In the genomic region with DNA sequence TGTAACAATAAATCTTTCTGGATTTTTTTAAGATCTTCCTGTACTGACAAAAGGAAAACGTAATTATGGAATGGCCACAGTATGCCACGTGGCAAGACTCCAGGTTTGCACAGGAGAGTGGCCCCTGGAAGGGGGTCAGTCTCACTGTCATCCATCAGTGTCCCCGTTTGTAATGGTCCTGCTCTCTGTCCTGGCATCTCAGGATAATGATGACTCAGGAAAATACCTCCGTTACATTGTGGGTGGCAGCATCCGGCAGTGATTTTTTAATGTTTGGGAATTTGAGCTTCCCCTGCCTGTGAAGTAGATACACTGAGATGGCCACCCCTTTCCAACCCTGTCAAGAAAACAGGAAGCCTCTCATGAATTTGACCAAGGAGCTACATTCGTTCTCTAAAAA, we compare ENCODE assay signal across 17 cellular contexts.
A peak's percentile ranks its signal among the peaks of the same experiment; 100 is the strongest.
DNase-seq lines count a peak whose midpoint lies in the region; ATAC-seq, FAIRE-seq and TF ChIP-seq lines count a peak whose summit lies in the region.
"Had no signal": no experiment of that assay in that cellular context is flagged by ENCODE, and none has a peak within 500 bp of the region (broad histone marks: within the 10 kb centered on the region; RNA-seq: fewer than 3 reads in every experiment).

No MANE protein-coding gene starts in this region.

- no peaks in the 10 kb centered on the region for H3K79me2 ChIP-seq in K562 (ENCODE audit: control insufficient read depth, insufficient read depth, low read length)

- no peak overlapping the region for H2AK9ac ChIP-seq in IMR-90 (replicated peaks; ENCODE audit: low read depth, low read length, poor library complexity)

- no peak for TF ChIP-seq EP300 in K562 (IDR thresholded peaks at IDR 0.05; ENCODE audit: low read length)

- dilution Hi-C loops in IMR-90 (cut with HindIII; ENCODE audit: low sequenced_read_pairs, unreplicated experiment) = no loop called here

- H3K27me3 ChIP-seq in IMR-90 (ENCODE audit: control insufficient read depth, insufficient read depth, low read length) = no peaks in the 10 kb centered on the region
- H3K27me3 ChIP-seq in K562 (ENCODE audit: control insufficient read depth in 2 of 2, insufficient read depth in 2 of 2, low read length in 2 of 2) = no peaks in the 10 kb centered on the region

- H4K8ac ChIP-seq in IMR-90 (ENCODE audit: low read depth in 2 of 2, low read length in 2 of 2) = no peak overlapping the region

- intact Hi-C loops in IMR-90 (cut with micrococcal nuclease) (no loop called here), K562 (cut with micrococcal nuclease) (no loop called here)

- TF ChIP-seq RAD21 in IMR-90 (IDR thresholded peaks at IDR 0.05; ENCODE audit: low read length) (no peak), K562 (CRISPR knock-in tag; conservative IDR thresholded peaks at IDR 0.05 in 1 of 2, IDR thresholded peaks at IDR 0.05 in 1 of 2) (no peak)

- no peak overlapping the region for H3K4me3 ChIP-seq in IMR-90 (ENCODE audit: insufficient read depth, low read depth, low read length)
- H3K4me3 ChIP-seq in K562 = no peak overlapping the region
- H3K4me3 ChIP-seq: HAP-1 had no signal

- BruUV-seq in IMR-90 (replicated peaks; lab: Mats Ljungman, UMichigan) (no TSS peak), K562 (replicated peaks; lab: Mats Ljungman, UMichigan) (no TSS peak)

- H4K5ac ChIP-seq in IMR-90 (ENCODE audit: low read depth, low read length) = no peak overlapping the region

- no peak overlapping the region for H2BK15ac ChIP-seq in IMR-90 (ENCODE audit: low read depth, low read length)

- H2AK5ac ChIP-seq in IMR-90 (ENCODE audit: low read depth, low read length) = no peak overlapping the region

- H3K4me2 ChIP-seq in IMR-90 (ENCODE audit: low read depth, low read length) (no peak overlapping the region), K562 (ENCODE audit: insufficient read depth, low read length) (no peak overlapping the region)

- WGBS in IMR-90 (ENCODE audit: extremely low coverage in 2 of 2, insufficient read length in 1 of 2), 2 experiments = 20% methylated on average over 1 of the region's 6 CpGs; no CpG with 5 or more reads in 1 of the 2 experiments
- WGBS in K562 (ENCODE audit: insufficient coverage, low coverage, missing lambda C conversion rate) = 49% methylated on average over 6 of the region's 6 CpGs

- no peaks in the 10 kb centered on the region for H3K79me1 ChIP-seq in IMR-90 (ENCODE audit: low read depth in 1 of 2, low read length in 2 of 2)

- H2BK20ac ChIP-seq in IMR-90 (ENCODE audit: low read depth, low read length) = no peak overlapping the region

- H2AFZ ChIP-seq in IMR-90 (replicated peaks; ENCODE audit: low read length, poor library complexity) (no peak overlapping the region), K562 (ENCODE audit: low read depth, low read length) (no peak overlapping the region)

- no peak overlapping the region for H2BK5ac ChIP-seq in IMR-90 (ENCODE audit: low read depth, low read length, poor library complexity, severe bottlenecking)

- no peak for TF ChIP-seq POLR2A in IMR-90 (IDR thresholded peaks at IDR 0.05; ENCODE audit: low read depth, low read length)
- no peak for TF ChIP-seq POLR2A in K562 (conservative IDR thresholded peaks at IDR 0.05)

- no peak for TF ChIP-seq CTCF in IMR-90 (conservative IDR thresholded peaks at IDR 0.05; ENCODE audit: low read depth, low read length)
- TF ChIP-seq CTCF in K562 (IDR thresholded peaks at IDR 0.05 in 2 of 3, conservative IDR thresholded peaks at IDR 0.05 in 1 of 3; ENCODE audit: insufficient read depth in 2 of 3, low read depth in 1 of 3, low read length in 3 of 3) = no peak

- H3K36me3 ChIP-seq in IMR-90 (ENCODE audit: control insufficient read depth, insufficient read depth, low read length) (no peaks in the 10 kb centered on the region), K562 (ENCODE audit: control insufficient read depth, insufficient read depth, low read length) (no peaks in the 10 kb centered on the region)
- H3K36me3 ChIP-seq: HAP-1 had no signal

- no peak overlapping the region for H3K56ac ChIP-seq in IMR-90 (ENCODE audit: extremely low read depth, insufficient read depth, low read length)

- H3K9me1 ChIP-seq in IMR-90 (ENCODE audit: insufficient read depth, low read length) (no peaks in the 10 kb centered on the region), K562 (ENCODE audit: control insufficient read depth, insufficient read depth, low read length) (no peaks in the 10 kb centered on the region)

- H4K20me1 ChIP-seq in IMR-90 (ENCODE audit: insufficient read depth, low read length) = no peaks in the 10 kb centered on the region
- no peaks in the 10 kb centered on the region for H4K20me1 ChIP-seq in K562 (replicated peaks; ENCODE audit: control insufficient read depth, insufficient read depth, low read length)

- ATAC-seq in IMR-90 (ENCODE audit: low read depth) (no peak), K562 (no peak), left lobe of liver (no peak), HG03354 (IDR thresholded peaks at IDR 0.05; ENCODE audit: poor library complexity, severe bottlenecking, unreplicated experiment) (no peak), HG02571 (IDR thresholded peaks at IDR 0.05; ENCODE audit: unreplicated experiment) (no peak), GM19455 (IDR thresholded peaks at IDR 0.05; ENCODE audit: unreplicated experiment) (no peak)

- no peak overlapping the region for H3K23ac ChIP-seq in IMR-90 (ENCODE audit: low read depth, low read length)

- no peak overlapping the region for H3K18ac ChIP-seq in IMR-90 (ENCODE audit: low read depth, low read length)

- CTCF ChIA-PET in IMR-90 (lab: Yijun Ruan, JAX) = no interaction called here
- CTCF ChIA-PET in K562 (lab: Yijun Ruan, JAX; ENCODE audit: low intra/inter-chr PET ratio) = no interaction called here

- in situ Hi-C loops in IMR-90 (cut with MboI; ENCODE audit: low sequenced_read_pairs) (no loop called here), K562 (cut with MboI) (no loop called here)

- no peaks in the 10 kb centered on the region for H3K4me1 ChIP-seq in IMR-90 (ENCODE audit: control insufficient read depth, insufficient read depth, low read length)
- H3K4me1 ChIP-seq in K562 (replicated peaks in 1 of 2; ENCODE audit: control insufficient read depth in 2 of 2, insufficient read depth in 2 of 2, low read length in 2 of 2) = no peaks in the 10 kb centered on the region
- H3K4me1 ChIP-seq: HAP-1 had no signal

- no peak overlapping the region for H4K91ac ChIP-seq in IMR-90 (ENCODE audit: insufficient read depth, low read depth, low read length)

- no peak for FAIRE-seq in K562 (lab: Jason Lieb, UNC)
- FAIRE-seq: G401.6, GM12892, H1 had no signal

- H3K14ac ChIP-seq in IMR-90 (replicated peaks; ENCODE audit: low read depth, low read length) = no peak overlapping the region

- H3K27ac ChIP-seq in IMR-90 (ENCODE audit: insufficient read depth, low read length) (no peak overlapping the region), K562 (ENCODE audit: extremely low read depth, low read depth, low read length) (no peak overlapping the region)
- H3K27ac ChIP-seq: C4-2B had no signal

- no peaks in the 10 kb centered on the region for H3K9me3 ChIP-seq in IMR-90 (ENCODE audit: control insufficient read depth, insufficient read depth, low read length)
- H3K9me3 ChIP-seq in K562 (replicated peaks; ENCODE audit: control insufficient read depth, insufficient read depth, low read depth, low read length) = no peaks in the 10 kb centered on the region
- H3K9me3 ChIP-seq: HAP-1 had no signal

- H3K4ac ChIP-seq in IMR-90 (ENCODE audit: low read depth, low read length) = no peak overlapping the region

- DNase-seq in A172 (ENCODE audit: low spot score) (peak; percentile 16), IMR-90 (no peak), K562 (ENCODE audit: extremely low read depth in 1 of 4, low spot score in 3 of 4) (no peak), lung microvascular endothelial cell (ENCODE audit: low read depth in 2 of 2) (peak; percentile 21 to 55), left lobe of liver (ENCODE audit: low spot score) (no peak)
- DNase-seq: 8988T; CD4-positive, alpha-beta memory T cell; DMS79; EL had no signal

- H3K9ac ChIP-seq in IMR-90 (ENCODE audit: low read depth, low read length) = no peak overlapping the region
- H3K9ac ChIP-seq in K562 (ENCODE audit: insufficient read depth in 1 of 2, low read depth in 2 of 2, low read length in 2 of 2) = no peak overlapping the region

- POLR2A ChIA-PET in IMR-90 (lab: Charles Lee; ENCODE audit: unreplicated experiment) = no interaction called here
- POLR2A ChIA-PET in K562 (lab: Yijun Ruan, JAX) = interaction anchor here (2.1 kb wide), 1 partner anchor 10 kb away, joined by 6 read pairs; no protein-coding TSS in a partner anchor

- H2BK120ac ChIP-seq in IMR-90 (ENCODE audit: low read depth, low read length) = no peak overlapping the region

TF ChIP-seq in IMR-90, 13 proteins besides CTCF, POLR2A, EP300 and RAD21:
- TF ChIP-seq MAFK (IDR thresholded peaks at IDR 0.05; ENCODE audit: low read depth, low read length) (peak; percentile 85), CEBPB (IDR thresholded peaks at IDR 0.05; ENCODE audit: low read depth, low read length) (no peak), SMC3 (IDR thresholded peaks at IDR 0.05; ENCODE audit: low read depth, low read length) (no peak)
- TF ChIP-seq, protein P1, sequence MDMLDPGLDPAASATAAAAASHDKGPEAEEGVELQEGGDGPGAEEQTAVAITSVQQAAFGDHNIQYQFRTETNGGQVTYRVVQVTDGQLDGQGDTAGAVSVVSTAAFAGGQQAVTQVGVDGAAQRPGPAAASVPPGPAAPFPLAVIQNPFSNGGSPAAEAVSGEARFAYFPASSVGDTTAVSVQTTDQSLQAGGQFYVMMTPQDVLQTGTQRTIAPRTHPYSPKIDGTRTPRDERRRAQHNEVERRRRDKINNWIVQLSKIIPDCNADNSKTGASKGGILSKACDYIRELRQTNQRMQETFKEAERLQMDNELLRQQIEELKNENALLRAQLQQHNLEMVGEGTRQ (IDR thresholded peaks at IDR 0.05; ENCODE audit: low read depth, low read length) = no peak

Comparison
In these comparisons a context has a peak if more than half of its experiments do, and no peak if none do; other contexts are left out.
1. DNase-seq: peak in A172 (single experiment) and lung microvascular endothelial cell (2 of 2); none in IMR-90 (single experiment), K562 (0 of 4) and left lobe of liver (single experiment).